8 cellular contexts compared by ENCODE assay signal in the genomic region with DNA sequence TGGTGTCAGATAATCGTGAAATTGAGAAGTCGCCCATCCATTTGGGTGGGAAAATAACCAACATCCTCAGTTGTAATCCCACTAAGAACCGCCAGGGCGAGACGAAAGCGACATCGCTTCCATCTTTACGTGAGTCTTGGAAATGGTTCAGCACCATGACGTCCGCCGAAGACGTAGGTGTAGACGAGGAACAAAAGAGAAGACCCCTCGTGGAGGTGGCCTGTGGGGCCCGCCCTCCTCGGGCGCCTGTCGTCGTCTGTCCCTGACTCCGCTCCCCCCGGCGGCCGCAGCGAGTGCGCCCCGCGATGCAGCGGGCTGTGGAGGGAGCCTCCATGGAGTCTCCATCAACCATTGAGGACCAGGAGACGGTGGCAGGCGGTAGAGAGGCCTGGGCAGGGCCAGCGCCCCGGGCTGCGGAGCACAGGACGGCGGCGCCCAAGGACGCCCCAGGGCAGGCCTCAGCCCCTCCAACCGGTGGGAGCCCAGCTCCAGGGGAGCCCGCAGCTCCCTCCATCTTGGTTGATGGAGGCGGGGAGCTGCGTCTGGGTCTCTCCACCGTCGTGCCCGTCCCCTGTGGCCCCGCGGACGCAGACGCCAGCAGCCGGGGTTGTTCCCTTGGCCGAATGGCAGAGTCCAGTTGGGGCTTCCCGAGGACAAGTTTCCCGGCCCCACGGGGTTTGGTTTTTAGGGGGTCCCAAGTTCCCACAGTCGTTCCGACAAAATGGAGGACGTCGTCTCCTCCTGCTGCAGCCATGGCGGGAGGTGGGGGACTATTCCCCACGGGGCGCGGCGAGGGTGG. TPM values are rescaled to one million over a fixed set of nuclear protein-coding genes. Genes with fewer than 3 reads are reported as not detected.
DNase-seq lines count a peak whose midpoint lies in the region; ATAC-seq, FAIRE-seq and TF ChIP-seq lines count a peak whose summit lies in the region.

No MANE protein-coding gene starts in this region.

- POLR2A ChIA-PET in activated CD4-positive, alpha-beta T cell treated with anti-CD3 and anti-CD28 coated beads for 36 hours (lab: Charles Lee) = interaction anchor here (0.6 to 1.0 kb wide), 5 partner anchors 18 to 175 kb away, joined by 3 to 5 read pairs (median 3); partner anchors contain the start of gene PSPC1

- H3K27me3 Mint-ChIP-seq in activated CD4-positive, alpha-beta T cell treated with anti-CD3 and anti-CD28 coated beads for 36 hours = no peaks in the 10 kb centered on the region

- peak; percentile 80 for TF ChIP-seq CTCF in choroid plexus epithelial cell (conservative IDR thresholded peaks at IDR 0.05; ENCODE audit: low read depth, low read length)

- CTCF ChIA-PET in activated CD4-positive, alpha-beta T cell treated with anti-CD3 and anti-CD28 coated beads for 36 hours (lab: Charles Lee) = interaction anchor here (0.6 kb wide), 1 partner anchor 77 kb away, joined by 4 read pairs; no protein-coding TSS in a partner anchor

- H3K27ac ChIP-seq in layer of hippocampus (ENCODE audit: low read depth, low read length) = peak overlapping the region; percentile 95

- FAIRE-seq in HTR-8/SVneo (lab: Jason Lieb, UNC) = no peak

- H3K4me3 Mint-ChIP-seq in activated CD4-positive, alpha-beta T cell treated with anti-CD3 and anti-CD28 coated beads for 36 hours = peak overlapping the region; percentile 87

- TF ChIP-seq POLR2A in GM15510 (IDR thresholded peaks at IDR 0.05; ENCODE audit: borderline replicate concordance, extremely low read depth, insufficient read length) = peak; percentile 40

- intact Hi-C loops in activated CD4-positive, alpha-beta T cell treated with anti-CD3 and anti-CD28 coated beads for 36 hours (cut with DNase I, micrococcal nuclease) = loop anchor here in 1 of 2 experiments (1.0 to 5.0 kb wide), 10 partner anchors 94 to 1645 kb away; partner anchors contain the start of genes EEF1AKMT1, IFT88, MICU2 and MPHOSPH8

- peaks cover 16% of the 10 kb centered on the region for H3K36me3 Mint-ChIP-seq in activated CD4-positive, alpha-beta T cell treated with anti-CD3 and anti-CD28 coated beads for 36 hours (ENCODE audit: low read depth)

- H3K27ac Mint-ChIP-seq in activated CD4-positive, alpha-beta T cell treated with anti-CD3 and anti-CD28 coated beads for 36 hours = peak overlapping the region; percentile 81

- H3K4me3 ChIP-seq in choroid plexus epithelial cell (ENCODE audit: low read depth, low read length) = peak overlapping the region; percentile 67

- peaks cover 25% of the 10 kb centered on the region for H3K4me1 Mint-ChIP-seq in activated CD4-positive, alpha-beta T cell treated with anti-CD3 and anti-CD28 coated beads for 36 hours

- no peaks in the 10 kb centered on the region for H3K9me3 Mint-ChIP-seq in activated CD4-positive, alpha-beta T cell treated with anti-CD3 and anti-CD28 coated beads for 36 hours (ENCODE audit: low read depth)

- DNase-seq in NCI-H2171 treated with DMSO at 0.1 percent for 48 hours (lab: John Stamatoyannopoulos, UW) (peak; percentile 70), choroid plexus epithelial cell (ENCODE audit: low read depth) (peak; percentile 90), HTR-8/SVneo (ENCODE audit: insufficient read length, low spot score) (no peak)
- peak; percentile 90 for DNase-seq in activated CD4-positive, alpha-beta T cell treated with anti-CD3 and anti-CD28 coated beads for 36 hours
- peak; percentile 51 to 68 for DNase-seq in stimulated activated CD4-positive, alpha-beta T cell treated with anti-CD3 and anti-CD28 coated beads, Interleukin-1b, Interleukin-23, amount 100 ng/mL, for 1 hour (ENCODE audit: low read depth in 2 of 2)

- peak; percentile 21 for ATAC-seq in HG02885 (IDR thresholded peaks at IDR 0.05; ENCODE audit: poor library complexity, unreplicated experiment)
- peak; percentile 4 for ATAC-seq in activated CD4-positive, alpha-beta T cell treated with anti-CD3 and anti-CD28 coated beads for 36 hours

- no peaks in the 10 kb centered on the region for H3K27me3 ChIP-seq in layer of hippocampus (ENCODE audit: control insufficient read depth, insufficient read depth, low read length)

RNA-seq across cellular contexts. Expression of gene ZMYM2, which starts 1.0 kb away (rescaled TPM):
- 10 to 100 TPM; 54.2 to 59.9 TPM for total RNA-seq in activated CD4-positive, alpha-beta T cell treated with anti-CD3 and anti-CD28 coated beads for 36 hours
